22 cellular contexts compared by ENCODE assay signal in genomic region chrX:20637351-20637750, GRCh38.
DNase-seq lines count a peak whose midpoint lies in the region; ATAC-seq and TF ChIP-seq lines count a peak whose summit lies in the region.
"Had no signal": no experiment of that assay in that cellular context is flagged by ENCODE, and none has a peak within 500 bp of the region (broad histone marks: within the 10 kb centered on the region; RNA-seq: fewer than 3 reads in every experiment).

No MANE protein-coding gene starts in this region.

- no peak for TF ChIP-seq CTCF in osteocyte (IDR thresholded peaks at IDR 0.05)
- no peak for TF ChIP-seq CTCF in MM.1S (IDR thresholded peaks at IDR 0.05; ENCODE audit: low read length)

- peak; percentile 1 for DNase-seq in adipocyte (ENCODE audit: low read depth)
- peak; percentile 32 for DNase-seq in glomerular visceral epithelial cell (ENCODE audit: extremely low spot score)
- no peak for DNase-seq in osteocyte (ENCODE audit: extremely low spot score, unreplicated experiment)
- no peak for DNase-seq in stimulated activated CD4-positive, alpha-beta T cell treated with anti-CD3 and anti-CD28 coated beads, Interleukin-2, amount 100 ng/mL, for 24 hours
- DNase-seq in MM.1S, result no peak
- DNase-seq in cerebellum (ENCODE audit: low spot score), result no peak
- DNase-seq: BE2C; Calu3; DMS153; DND-41; H7; KBM-7; MG63; NCI-H2029; NCI-H446 treated with DMSO at 0.1 percent for 48 hours; NCI-H526; NK-92 treated with Interleukin-12 subunit alpha and Interleukin-12 subunit beta, amount 100 ng/mL, for 24 hours; Right ventricle myocardium superior; RPMI8226 had no signal

- H3K4me2 ChIP-seq in MM.1S (ENCODE audit: low read depth, low read length), result no peak overlapping the region
- H3K4me2 ChIP-seq: A549 had no signal

- H3F3A ChIP-seq in MM.1S (ENCODE audit: insufficient read depth, low read length), result no peaks in the 10 kb centered on the region

- H3K9me3 Mint-ChIP-seq in osteocyte (ENCODE audit: unreplicated experiment), result peaks cover 12% of the 10 kb centered on the region

- H3K27me3 Mint-ChIP-seq in osteocyte (ENCODE audit: unreplicated experiment), result no peaks in the 10 kb centered on the region

- no peaks in the 10 kb centered on the region for H4K20me1 ChIP-seq in MM.1S (ENCODE audit: insufficient read depth, low read length)

- no peak overlapping the region for H3K4me3 Mint-ChIP-seq in osteocyte (ENCODE audit: unreplicated experiment)

- no peak overlapping the region for H2AFZ ChIP-seq in MM.1S (ENCODE audit: low read length)

- H3K9me2 ChIP-seq in MM.1S (replicated peaks; ENCODE audit: insufficient read depth, low read length), result no peaks in the 10 kb centered on the region

- ATAC-seq in HG02885 (IDR thresholded peaks at IDR 0.05; ENCODE audit: poor library complexity, unreplicated experiment), result no peak
- ATAC-seq: A549 had no signal

- peak overlapping the region; percentile 82 for H3K27ac Mint-ChIP-seq in osteocyte (ENCODE audit: unreplicated experiment)

- H3K4me3 ChIP-seq in adipocyte (ENCODE audit: low read length), result no peak overlapping the region
- no peak overlapping the region for H3K4me3 ChIP-seq in MM.1S (ENCODE audit: low read length)
- H3K4me3 ChIP-seq: A549, MG63, SJSA1 had no signal

- H3K36me3 Mint-ChIP-seq in osteocyte (ENCODE audit: unreplicated experiment), result no peaks in the 10 kb centered on the region

- H3K9ac ChIP-seq in adipocyte (ENCODE audit: low read length) (no peak overlapping the region), MM.1S (ENCODE audit: low read length) (no peak overlapping the region)

- no peaks in the 10 kb centered on the region for H3K79me2 ChIP-seq in MM.1S (ENCODE audit: low read length)

- H3K4me1 Mint-ChIP-seq in osteocyte (ENCODE audit: unreplicated experiment), result peaks cover 28% of the 10 kb centered on the region

- H3K9me3 ChIP-seq in adipocyte (ENCODE audit: control insufficient read depth, low read length), result no peaks in the 10 kb centered on the region
- no peaks in the 10 kb centered on the region for H3K9me3 ChIP-seq in MM.1S (replicated peaks; ENCODE audit: insufficient read depth, low read length)
- H3K9me3 ChIP-seq: BE2C, MG63, SJSA1 had no signal

- no peaks in the 10 kb centered on the region for H3K36me3 ChIP-seq in adipocyte (ENCODE audit: control insufficient read depth, insufficient read depth, low read length, severe bottlenecking)
- H3K36me3 ChIP-seq in MM.1S (replicated peaks; ENCODE audit: insufficient read depth, low read length), result no peaks in the 10 kb centered on the region
- H3K36me3 ChIP-seq: BE2C, MG63, SJSA1 had no signal

- H3K27me3 ChIP-seq in adipocyte (replicated peaks; ENCODE audit: control insufficient read depth, insufficient read depth, low read length) (no peaks in the 10 kb centered on the region), MM.1S (replicated peaks; ENCODE audit: insufficient read depth, low read length) (no peaks in the 10 kb centered on the region)
- H3K27me3 ChIP-seq: BE2C, MG63, SJSA1 had no signal

- H3K27ac ChIP-seq in MM.1S (ENCODE audit: low read length), result no peak overlapping the region
- H3K27ac ChIP-seq: A549, SJSA1 had no signal

- H3K4me1 ChIP-seq in adipocyte (ENCODE audit: control insufficient read depth, insufficient read depth, low read length) (no peaks in the 10 kb centered on the region), MM.1S (ENCODE audit: low read length) (no peaks in the 10 kb centered on the region)
- H3K4me1 ChIP-seq: A549, BE2C, SJSA1 had no signal

Comparison
In these comparisons a context has a peak if more than half of its experiments do, and no peak if none do; other contexts are left out.
1. DNase-seq: peak in adipocyte (single experiment) and glomerular visceral epithelial cell (single experiment); none in osteocyte (single experiment), stimulated activated CD4-positive, alpha-beta T cell treated with anti-CD3 and anti-CD28 coated beads, Interleukin-2, amount 100 ng/mL, for 24 hours (0 of 2), MM.1S (single experiment) and cerebellum (single experiment).